20 cellular contexts compared by ENCODE assay signal in genomic region chr16:10610499-10611184, GRCh38. TPM values are rescaled to one million over a fixed set of nuclear protein-coding genes. Genes with fewer than 3 reads are reported as not detected.
"Had no signal": no experiment of that assay in that cellular context is flagged by ENCODE, and none has a peak within 500 bp of the region (broad histone marks: within the 10 kb centered on the region; RNA-seq: fewer than 3 reads in every experiment).

No MANE protein-coding gene starts in this region.

- H3K4me3 ChIP-seq: body of pancreas, cardiac muscle cell, gastroesophageal sphincter, sigmoid colon had no signal

- H3K9me3 Mint-ChIP-seq: activated B cell treated with CpG ODN at 0.5 μM for 24 hours; activated naive CD4-positive, alpha-beta T cell treated with anti-CD3 and anti-CD28 coated beads, Interleukin-2, amount 10 ng/mL, durations not matched to agents 7 days and 5 days; natural killer cell had no signal

- H3K4me1 ChIP-seq: body of pancreas had no signal

- ATAC-seq: activated CD4-positive, alpha-beta T cell treated with anti-CD3 and anti-CD28 coated beads for 36 hours; body of pancreas; gastroesophageal sphincter had no signal

- H3K9me3 ChIP-seq: body of pancreas, gastroesophageal sphincter, sigmoid colon had no signal

- DNase-seq: activated B cell treated with CpG ODN at 0.5 μM for 24 hours; activated CD4-positive, alpha-beta T cell treated with anti-CD3 and anti-CD28 coated beads for 36 hours; activated CD4-positive, alpha-beta T cell treated with anti-CD3 and anti-CD28 coated beads, Interleukin-2, amount 50 U/mL, for 48 hours; activated effector memory CD4-positive, alpha-beta T cell treated with Interleukin-2 at 50 U/mL for 16 hours; activated naive CD4-positive, alpha-beta T cell treated with anti-CD3 and anti-CD28 coated beads, Interleukin-2, amount 10 ng/mL, durations not matched to agents 7 days and 5 days; activated T-cell treated with anti-CD3 and anti-CD28 coated beads, Interleukin-2, amount 50 U/mL, for 48 hours; amygdala; body of pancreas; cortex of kidney; endodermal cell; head of caudate nucleus; mesendoderm; natural killer cell; sigmoid colon; stimulated activated CD4-positive, alpha-beta T cell treated with anti-CD3 and anti-CD28 coated beads, Interleukin-2, amount 100 ng/mL, for 48 hours; stimulated activated naive CD4-positive, alpha-beta T cell treated with Interleukin-2 at 50 U/mL for 16 hours; T-helper 9 cell had no signal

- H3K27ac Mint-ChIP-seq: activated B cell treated with CpG ODN at 0.5 μM for 24 hours; activated CD4-positive, alpha-beta T cell treated with anti-CD3 and anti-CD28 coated beads for 36 hours; activated naive CD4-positive, alpha-beta T cell treated with anti-CD3 and anti-CD28 coated beads, Interleukin-2, amount 10 ng/mL, durations not matched to agents 7 days and 5 days; endodermal cell; natural killer cell had no signal

- H3K36me3 ChIP-seq: cardiac muscle cell, gastroesophageal sphincter, sigmoid colon had no signal

- H3K4me3 Mint-ChIP-seq: activated B cell treated with CpG ODN at 0.5 μM for 24 hours; activated CD4-positive, alpha-beta T cell treated with anti-CD3 and anti-CD28 coated beads for 36 hours; activated naive CD4-positive, alpha-beta T cell treated with anti-CD3 and anti-CD28 coated beads, Interleukin-2, amount 10 ng/mL, durations not matched to agents 7 days and 5 days; endodermal cell; natural killer cell had no signal

- H3K4me1 Mint-ChIP-seq: activated CD4-positive, alpha-beta T cell treated with anti-CD3 and anti-CD28 coated beads for 36 hours; activated naive CD4-positive, alpha-beta T cell treated with anti-CD3 and anti-CD28 coated beads, Interleukin-2, amount 10 ng/mL, durations not matched to agents 7 days and 5 days; endodermal cell; natural killer cell had no signal

- H3K27ac ChIP-seq: body of pancreas, cardiac muscle cell, gastroesophageal sphincter had no signal

- H3K27me3 ChIP-seq: body of pancreas, cardiac muscle cell, gastroesophageal sphincter, sigmoid colon had no signal

- H3K36me3 Mint-ChIP-seq: activated naive CD4-positive, alpha-beta T cell treated with anti-CD3 and anti-CD28 coated beads, Interleukin-2, amount 10 ng/mL, durations not matched to agents 7 days and 5 days; natural killer cell had no signal

RNA-seq across cellular contexts. Expression of gene EMP2, which starts 30.2 kb away (rescaled TPM):
- total RNA-seq: activated B cell treated with CpG ODN at 0.5 μM for 24 hours; activated CD4-positive, alpha-beta T cell treated with anti-CD3 and anti-CD28 coated beads for 36 hours; natural killer cell; T-helper 1 cell treated with Interleukin-12 subunit alpha and Interleukin-12 subunit beta and Interleukin-4 antibody, amounts not matched to agents 30 ng/mL and 1 ng/mL, for 36 hours had no signal
